In the genomic region with DNA sequence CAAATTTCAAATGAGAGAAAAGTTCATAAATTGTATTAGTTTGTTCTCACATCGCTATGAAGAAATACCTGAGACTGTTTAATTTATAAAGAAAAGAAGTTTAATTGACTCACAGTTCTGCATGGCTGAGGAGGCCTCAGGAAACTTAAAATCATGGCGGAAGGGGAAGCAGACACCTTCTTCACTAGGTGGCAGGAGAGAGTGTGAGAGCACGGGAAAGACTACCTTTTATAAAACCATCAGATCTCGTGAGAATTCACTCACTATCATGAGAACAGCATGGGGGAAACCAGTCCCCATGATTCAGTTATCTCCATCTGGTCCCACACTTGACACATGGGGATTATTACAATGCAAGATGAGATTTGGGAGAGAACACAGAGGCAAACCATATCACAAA, we compare ENCODE assay signal across 14 cellular contexts. TPM values are rescaled to one million over a fixed set of nuclear protein-coding genes. Genes with fewer than 3 reads are reported as not detected.
A peak's percentile ranks its signal among the peaks of the same experiment; 100 is the strongest.
DNase-seq lines count a peak whose midpoint lies in the region; ATAC-seq, FAIRE-seq and TF ChIP-seq lines count a peak whose summit lies in the region.
"Not testable (repeated sequence)": the region's sequence is repeated elsewhere in the genome, so short reads cannot be mapped to it uniquely, and the experiment has no call there.
"Had no signal": no experiment of that assay in that cellular context is flagged by ENCODE, and none has a peak within 500 bp of the region (broad histone marks: within the 10 kb centered on the region; RNA-seq: fewer than 3 reads in every experiment).

No MANE protein-coding gene starts in this region.

- H3K4me1 ChIP-seq in OCI-LY7 (ENCODE audit: insufficient read depth, low read length, poor library complexity, severe bottlenecking); H1 (replicated peaks in 1 of 4; ENCODE audit: control insufficient read depth in 3 of 4, insufficient read depth in 4 of 4, low read length in 3 of 4): not testable (repeated sequence)

- not testable (repeated sequence) for H3K23me2 ChIP-seq in H1 (ENCODE audit: low read depth, low read length)

- not testable (repeated sequence) for H3K27ac ChIP-seq in 22Rv1; OCI-LY7 (ENCODE audit: low read depth, low read length, poor library complexity, severe bottlenecking); H1 (ENCODE audit: low read depth, low read length)

- H3K79me2 ChIP-seq in OCI-LY7 (ENCODE audit: insufficient read depth, low read depth, low read length); H1 (ENCODE audit: control insufficient read depth in 1 of 2, insufficient read depth in 2 of 2, low read length in 2 of 2): not testable (repeated sequence)

- H3K9me2 ChIP-seq in OCI-LY7 (ENCODE audit: insufficient read depth, low read length), result not testable (repeated sequence)

- H3K79me1 ChIP-seq in H1 (ENCODE audit: low read depth, low read length), result not testable (repeated sequence)

- H2BK12ac ChIP-seq in H1 (ENCODE audit: low read depth, low read length), result not testable (repeated sequence)

- H3K27me3 Mint-ChIP-seq in T-helper 17 cell, result peaks cover 42% of the 10 kb centered on the region
- H3K27me3 Mint-ChIP-seq in mesothelial cell of epicardium (ENCODE audit: low read depth), result not testable (repeated sequence)

- not testable (repeated sequence) for TF ChIP-seq POLR2A in H1 (IDR thresholded peaks at IDR 0.05; ENCODE audit: control extremely low read depth in 1 of 2, low read depth in 2 of 2, low read length in 2 of 2)

- ATAC-seq in T-helper 17 cell, result not testable (repeated sequence)

- H4K8ac ChIP-seq in H1 (ENCODE audit: extremely low read depth, insufficient read depth, low read length), result not testable (repeated sequence)

- H3K18ac ChIP-seq in H1 (ENCODE audit: extremely low read depth, low read length), result not testable (repeated sequence)

- H4K5ac ChIP-seq in H1 (ENCODE audit: insufficient read length, low read depth, low read length), result not testable (repeated sequence)

- not testable (repeated sequence) for H3K4ac ChIP-seq in H1 (replicated peaks; ENCODE audit: insufficient read length, low read depth, low read length)

- H3K36me3 ChIP-seq in OCI-LY7 (ENCODE audit: insufficient read depth, low read length); H1 (ENCODE audit: control insufficient read depth in 2 of 4, insufficient read depth in 4 of 4, low read length in 3 of 4): not testable (repeated sequence)

- peak overlapping the region; percentile 51 for H3K27ac Mint-ChIP-seq in T-helper 17 cell
- H3K27ac Mint-ChIP-seq in mesothelial cell of epicardium, result peak overlapping the region; percentile 28

- not testable (repeated sequence) for H3K9me3 ChIP-seq in OCI-LY7 (ENCODE audit: low read length); T-helper 17 cell (ENCODE audit: control insufficient read depth, low read length, poor library complexity, severe bottlenecking); H1 (ENCODE audit: insufficient read depth in 2 of 2, low read depth in 1 of 2, low read length in 1 of 2)

- DNase-seq in GM12864 (ENCODE audit: low read depth); HEK293T (ENCODE audit: extremely low spot score); T-helper 17 cell; H1 (ENCODE audit: low read depth in 1 of 2, low spot score in 2 of 2); mesothelial cell of epicardium (ENCODE audit: low spot score in 2 of 2, unreplicated experiment in 2 of 2): not testable (repeated sequence)
- peak; percentile 31 for DNase-seq in NCI-H2171 treated with DMSO at 0.1 percent for 48 hours (lab: John Stamatoyannopoulos, UW)
- DNase-seq in OCI-LY7 (ENCODE audit: low spot score), result peak; percentile 15

- TF ChIP-seq EP300 in H1 (IDR thresholded peaks at IDR 0.05; ENCODE audit: borderline replicate concordance in 1 of 2, low read depth in 2 of 2, low read length in 2 of 2), result not testable (repeated sequence)

- peak overlapping the region; percentile 41; the same call in 1 of the 2 replicates for H2AFZ ChIP-seq in OCI-LY7 (ENCODE audit: low read length)
- H2AFZ ChIP-seq in H1 (ENCODE audit: low read length), result not testable (repeated sequence)

- H3K4me1 Mint-ChIP-seq in T-helper 17 cell, result not testable (repeated sequence)
- H3K4me1 Mint-ChIP-seq in mesothelial cell of epicardium, result peaks cover 57% of the 10 kb centered on the region

- not testable (repeated sequence) for H3K23ac ChIP-seq in H1 (ENCODE audit: insufficient read length)

- POLR2A ChIA-PET in HEK293T (lab: Yijun Ruan, JAX); OCI-LY7 (lab: Charles Lee): not testable (repeated sequence)
- POLR2A ChIA-PET in H1 (lab: Charles Lee; ENCODE audit: partially characterized antibody), result interaction anchor here (1.8 kb wide), 1 partner anchor 12 kb away, joined by 5 read pairs; no protein-coding TSS in a partner anchor

- not testable (repeated sequence) for H2BK20ac ChIP-seq in H1 (ENCODE audit: low read length)

- H3K9me3 Mint-ChIP-seq in mesothelial cell of epicardium, result not testable (repeated sequence)

- not testable (repeated sequence) for H2BK120ac ChIP-seq in H1 (replicated peaks; ENCODE audit: low read depth, low read length)

- not testable (repeated sequence) for H3K4me3 Mint-ChIP-seq in T-helper 17 cell, mesothelial cell of epicardium

- not testable (repeated sequence) for H2BK5ac ChIP-seq in H1 (ENCODE audit: low read depth, low read length)

- not testable (repeated sequence) for H4K20me1 ChIP-seq in OCI-LY7 (ENCODE audit: insufficient read depth, low read length); H1 (replicated peaks in 1 of 2; ENCODE audit: control insufficient read depth in 1 of 2, insufficient read depth in 2 of 2, low read length in 2 of 2)

- BruUV-seq in OCI-LY7 (replicated peaks; lab: Mats Ljungman, UMichigan), result not testable (repeated sequence)

- FAIRE-seq in H1 (lab: Jason Lieb, UNC), result not testable (repeated sequence)

- H3K4me3 ChIP-seq in GM12864 (ENCODE audit: low read depth, low read length); OCI-LY7 (ENCODE audit: low read depth, low read length, poor library complexity, severe bottlenecking); H1 (ENCODE audit: extremely low read depth in 1 of 4, insufficient read depth in 2 of 4, low read depth in 3 of 4, low read length in 4 of 4): not testable (repeated sequence)

- intact Hi-C loops in OCI-LY7 (cut with micrococcal nuclease; ENCODE audit: unreplicated experiment), result not testable (repeated sequence)

- TF ChIP-seq CTCF in 22Rv1 (IDR thresholded peaks at IDR 0.05), result peak; percentile 53
- peak; percentile 5 for TF ChIP-seq CTCF in GM12864 (IDR thresholded peaks at IDR 0.05; ENCODE audit: low read depth, low read length, missing control alignments)
- TF ChIP-seq CTCF in OCI-LY7 (conservative IDR thresholded peaks at IDR 0.05; ENCODE audit: low read length), result peak; percentile 52
- peak in 2 of 3 experiments; percentile 22 to 32; a peak in 1 of 4 replicates for TF ChIP-seq CTCF in H1 (IDR thresholded peaks at IDR 0.05; ENCODE audit: control extremely low read depth in 1 of 3, insufficient read depth in 1 of 3, low read depth in 1 of 3, low read length in 3 of 3)
- not testable (repeated sequence) for TF ChIP-seq CTCF in mesothelial cell of epicardium (IDR thresholded peaks at IDR 0.05; ENCODE audit: unreplicated experiment)

- H3K9ac ChIP-seq in H1 (replicated peaks in 1 of 4; ENCODE audit: extremely low read depth in 1 of 4, low read depth in 3 of 4, low read length in 3 of 4), result not testable (repeated sequence)

- not testable (repeated sequence) for H2BK15ac ChIP-seq in H1 (ENCODE audit: low read length)

- not testable (repeated sequence) for H3K36me3 Mint-ChIP-seq in T-helper 17 cell (ENCODE audit: low read depth); mesothelial cell of epicardium

- not testable (repeated sequence) for H3K14ac ChIP-seq in H1 (ENCODE audit: insufficient read length)

- CTCF ChIA-PET in HEK293T (lab: Yijun Ruan, JAX); OCI-LY7 (lab: Charles Lee; ENCODE audit: unreplicated experiment): not testable (repeated sequence)
- CTCF ChIA-PET in H1 (lab: Charles Lee; ENCODE audit: partially characterized antibody), result interaction anchor here (0.9 to 17.5 kb wide), 11 partner anchors 10 to 82 kb away, joined by 3 to 511 read pairs (median 4); partner anchors contain the start of genes BSND and TMEM61

- not testable (repeated sequence) for H3K56ac ChIP-seq in H1 (replicated peaks; ENCODE audit: insufficient read length, low read depth, low read length)

- 69% methylated on average over 4 of the region's 4 CpGs; no CpG with 5 or more reads in 1 of the 2 experiments for WGBS in H1 (ENCODE audit: extremely low coverage in 1 of 2, insufficient coverage in 1 of 2, insufficient read length in 1 of 2, insufficient replicate concordance in 2 of 2, low coverage in 1 of 2, low lambda C conversion rate in 2 of 2, missing lambda C conversion rate in 1 of 2), 2 experiments

- not testable (repeated sequence) for H4K91ac ChIP-seq in H1 (replicated peaks; ENCODE audit: insufficient read length, low read length)

- not testable (repeated sequence) for H2AK5ac ChIP-seq in H1 (ENCODE audit: low read depth, low read length)

- peak; percentile 9 to 10; a peak in 1 of 4 replicates for TF ChIP-seq RAD21 in H1 (IDR thresholded peaks at IDR 0.05 in 1 of 2, conservative IDR thresholded peaks at IDR 0.05 in 1 of 2; ENCODE audit: low read depth in 2 of 2, low read length in 2 of 2)

- H3K27me3 ChIP-seq in H1 (replicated peaks in 1 of 4; ENCODE audit: control insufficient read depth in 3 of 4, extremely low read depth in 1 of 4, insufficient read depth in 3 of 4, low read length in 3 of 4), result not testable (repeated sequence)

- H3K4me2 ChIP-seq in OCI-LY7 (ENCODE audit: low read length); H1 (ENCODE audit: insufficient read depth in 1 of 2, low read depth in 2 of 2, low read length in 2 of 2): not testable (repeated sequence)

RNA-seq across cellular contexts. Expression of gene TMEM61, which starts 41.5 kb away (rescaled TPM):
- not detected in 2 replicates for total RNA-seq in OCI-LY7 (2014; rRNA removed; shearing (Covaris generic))
- total RNA-seq in OCI-LY7 (2022) (not detected in 2 replicates), T-helper 17 cell (not detected), mesothelial cell of epicardium (0.31 to 0.47 TPM (median 0.34 TPM) in 3 replicates)
- total RNA-seq in H1 (2021; fragmentation: NEBNext Ultra II Directional; extraction: Animal tissue kit (Norgen Biotek cat#: 25700)), result 0.50 and 0.54 TPM in 2 replicates
- polyA plus RNA-seq in H1 (2011; rRNA removed), result 1.4 and 2.0 TPM in 2 replicates
- 0.88 TPM for polyA plus RNA-seq in H1 (2011; cell fraction: cytosol; rRNA removed)
- 1.2 TPM for polyA plus RNA-seq in H1 (2011; cell fraction: nucleus; rRNA removed)
- polyA plus RNA-seq in H1 (2012, experiment 1 of 2), result 0.25 to 0.92 TPM (median 0.80 TPM) in 3 of 4 replicates, not detected in the other
- polyA plus RNA-seq in H1 (2012, experiment 2 of 2), result 1.0 TPM
- polyA plus RNA-seq in H1 (2013, experiment 1 of 2), result 1.4 TPM
- 0.94 TPM for polyA plus RNA-seq in H1 (2013, experiment 2 of 2)
- polyA minus RNA-seq in H1 (2011; rRNA and poly(A)+ RNA removed), result 0.35 TPM in 1 of 2 replicates, not detected in the other
- polyA minus RNA-seq in H1 (2011; cell fraction: cytosol; rRNA and poly(A)+ RNA removed), result not detected
- polyA minus RNA-seq in H1 (2011; cell fraction: nucleus; rRNA and poly(A)+ RNA removed), result not detected
- total RNA-seq: NCI-H460, T-cell had no signal
- polyA plus RNA-seq: AG04450, CD14-positive monocyte, IgD-negative memory B cell had no signal

RNA-seq across cellular contexts. Expression of gene DHCR24, which starts 52.0 kb away (rescaled TPM):
- 40.5 and 45.7 TPM in 2 replicates for total RNA-seq in OCI-LY7 (2014; rRNA removed; shearing (Covaris generic))
- total RNA-seq in OCI-LY7 (2022), result 84.4 and 93.6 TPM in 2 replicates
- total RNA-seq in T-helper 17 cell, result 1 to 10 TPM; 1.6 to 2.8 TPM
- total RNA-seq in H1 (2021; fragmentation: NEBNext Ultra II Directional; extraction: Animal tissue kit (Norgen Biotek cat#: 25700)), result 419 and 455 TPM in 2 replicates
- polyA plus RNA-seq in H1 (2011; rRNA removed), result 370 and 611 TPM in 2 replicates
- polyA plus RNA-seq in H1 (2011; cell fraction: cytosol; rRNA removed), result 383 TPM
- polyA plus RNA-seq in H1 (2011; cell fraction: nucleus; rRNA removed), result 467 TPM
- polyA plus RNA-seq in H1 (2012, experiment 1 of 2), result 331 to 424 TPM (median 362 TPM) in 4 replicates
- polyA plus RNA-seq in H1 (2012, experiment 2 of 2), result 333 TPM
- polyA plus RNA-seq in H1 (2013, experiment 1 of 2), result 451 TPM
- polyA plus RNA-seq in H1 (2013, experiment 2 of 2), result 566 TPM
- 1,204 and 1,278 TPM in 2 replicates for polyA minus RNA-seq in H1 (2011; rRNA and poly(A)+ RNA removed)
- polyA minus RNA-seq in H1 (2011; cell fraction: cytosol; rRNA and poly(A)+ RNA removed), result 316 TPM
- polyA minus RNA-seq in H1 (2011; cell fraction: nucleus; rRNA and poly(A)+ RNA removed), result 307 TPM
- 92.5 to 96.4 TPM (median 92.7 TPM) in 3 replicates for total RNA-seq in mesothelial cell of epicardium

RNA-seq across cellular contexts. Expression of gene BSND, which starts 59.8 kb away (rescaled TPM):
- not detected in 2 replicates for total RNA-seq in OCI-LY7 (2014; rRNA removed; shearing (Covaris generic))
- total RNA-seq in OCI-LY7 (2022) (not detected in 2 replicates), T-helper 17 cell (under 1 TPM in 1 of 2 donors, not detected in 1; 0.07 TPM), mesothelial cell of epicardium (0.05 to 0.09 TPM (median 0.09 TPM) in 3 replicates)
- total RNA-seq in H1 (2021; fragmentation: NEBNext Ultra II Directional; extraction: Animal tissue kit (Norgen Biotek cat#: 25700)), result 0.40 and 0.43 TPM in 2 replicates
- polyA plus RNA-seq in H1 (2011; rRNA removed), result 0.52 and 0.68 TPM in 2 replicates
- polyA plus RNA-seq in H1 (2011; cell fraction: cytosol; rRNA removed), result 0.67 TPM
- 1.0 TPM for polyA plus RNA-seq in H1 (2011; cell fraction: nucleus; rRNA removed)
- polyA plus RNA-seq in H1 (2012, experiment 1 of 2), result 0.37 to 0.74 TPM (median 0.55 TPM) in 4 replicates
- polyA plus RNA-seq in H1 (2012, experiment 2 of 2), result 0.50 TPM
- polyA plus RNA-seq in H1 (2013, experiment 1 of 2), result 0.26 TPM
- polyA plus RNA-seq in H1 (2013, experiment 2 of 2), result 0.26 TPM
- 0.39 and 0.54 TPM in 2 replicates for polyA minus RNA-seq in H1 (2011; rRNA and poly(A)+ RNA removed)
- polyA minus RNA-seq in H1 (2011; cell fraction: cytosol; rRNA and poly(A)+ RNA removed), result not detected
- polyA minus RNA-seq in H1 (2011; cell fraction: nucleus; rRNA and poly(A)+ RNA removed), result 0.70 TPM
- total RNA-seq: NCI-H460, PC-3, T-cell had no signal
- polyA plus RNA-seq: AG04450, CD14-positive monocyte, IgD-negative memory B cell had no signal

Comparison
In these comparisons a context has a peak if more than half of its experiments do, and no peak if none do; other contexts are left out.
1. RNA of gene DHCR24, which starts 52.0 kb away (total RNA-seq): 419 to 455 TPM in H1, 92.5 to 96.4 TPM in mesothelial cell of epicardium and 40.5 to 93.6 TPM in OCI-LY7; 1.6 to 2.8 TPM in T-helper 17 cell; every median in the first group is over 10 times any median in the second.